8 cellular contexts compared by ENCODE assay signal in the genomic region with DNA sequence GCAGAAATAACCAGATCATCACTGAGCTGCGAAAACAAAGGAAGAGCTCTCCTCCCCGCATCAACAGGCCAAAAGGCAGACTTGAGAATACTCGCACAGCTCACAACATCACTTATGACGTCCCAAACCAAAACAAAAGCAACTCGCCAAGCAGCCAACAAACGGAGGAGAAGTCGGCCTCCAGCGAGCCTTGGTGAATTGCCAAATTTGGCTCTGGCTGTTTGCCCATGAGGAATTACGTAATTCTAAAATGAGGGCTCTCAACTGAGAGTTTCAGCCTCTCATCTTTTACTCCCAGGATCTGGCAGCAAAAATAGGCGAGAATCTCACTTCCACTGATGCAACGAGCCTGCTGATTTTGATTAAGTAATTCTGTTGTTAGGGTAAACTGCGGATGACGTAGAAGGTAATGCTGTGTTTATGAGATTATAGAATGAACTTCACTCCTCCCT. TPM values are rescaled to one million over a fixed set of nuclear protein-coding genes. Genes with fewer than 3 reads are reported as not detected.
DNase-seq lines count a peak whose midpoint lies in the region; ATAC-seq and TF ChIP-seq lines count a peak whose summit lies in the region.

No MANE protein-coding gene starts in this region.

- DNase-seq in NCI-H1694 treated with DMSO at 0.1 percent for 48 hours (lab: John Stamatoyannopoulos, UW) = peak; percentile 32
- DNase-seq in brain microvascular endothelial cell = peak; percentile 88
- DNase-seq in left colon = peak; percentile 32 to 53
- DNase-seq in tibial artery = peak; percentile 83 to 89
- no peak for DNase-seq in immature natural killer cell
- no peak for DNase-seq in iPS-NIHi11 (ENCODE audit: low spot score)
- DNase-seq in activated CD4-positive, CD25-positive, alpha-beta regulatory T cell treated with anti-CD3 and anti-CD28 coated beads, Interleukin-2, amount 50 U/mL, for 72 hours = no peak

- ATAC-seq in left colon = no peak
- no peak for ATAC-seq in GM19023 (IDR thresholded peaks at IDR 0.05; ENCODE audit: unreplicated experiment)

- no peak overlapping the region for H3K27ac Mint-ChIP-seq in immature natural killer cell

- H3K4me3 ChIP-seq in brain microvascular endothelial cell (ENCODE audit: low read depth, low read length) = no peak overlapping the region
- peak overlapping the region; percentile 4 to 17 for H3K4me3 ChIP-seq in tibial artery

- H3K9me3 ChIP-seq in tibial artery = no peaks in the 10 kb centered on the region

- peaks cover 0 to 2% (median 0%) of the 10 kb centered on the region in 6 donors for H3K9me3 Mint-ChIP-seq in immature natural killer cell

- peaks cover 0 to 17% (median 2%) of the 10 kb centered on the region in 4 donors for H3K4me1 ChIP-seq in tibial artery

- no peaks in the 10 kb centered on the region for H3K27me3 Mint-ChIP-seq in immature natural killer cell (ENCODE audit: low read depth in 3 of 3)

- in situ Hi-C loops in brain microvascular endothelial cell (cut with HindIII; ENCODE audit: low pct_ligation_motif_present, low sequenced_read_pairs) = no loop called here

- H3K36me3 ChIP-seq in brain microvascular endothelial cell (replicated peaks) = no peaks in the 10 kb centered on the region
- H3K36me3 ChIP-seq in tibial artery = no peaks in the 10 kb centered on the region

- TF ChIP-seq CTCF in brain microvascular endothelial cell (IDR thresholded peaks at IDR 0.05; ENCODE audit: low read depth, low read length, missing control alignments) (no peak), tibial artery (IDR thresholded peaks at IDR 0.05) (no peak)

- H3K27ac ChIP-seq in brain microvascular endothelial cell (no peak overlapping the region), tibial artery (peak overlapping the region; percentile 17 to 52)

- H3K4me3 Mint-ChIP-seq in immature natural killer cell = no peak overlapping the region

- intact Hi-C loops in left colon (cut with DNase I, micrococcal nuclease) (no loop called here), tibial artery (cut with DNase I; ENCODE audit: low total_unique reads) (no loop called here)

- H3K27me3 ChIP-seq in brain microvascular endothelial cell (replicated peaks) (no peaks in the 10 kb centered on the region), tibial artery (no peaks in the 10 kb centered on the region)

- H3K4me1 Mint-ChIP-seq in immature natural killer cell = no peaks in the 10 kb centered on the region

- H3K36me3 Mint-ChIP-seq in immature natural killer cell = no peaks in the 10 kb centered on the region

RNA-seq across cellular contexts. Expression of a gene that starts 51.7 kb away (rescaled TPM):
- 100 to 1,000 TPM; 100 to 103 TPM for total RNA-seq in left colon
- polyA plus RNA-seq in immature natural killer cell = under 1 TPM in 2 of 3 donors, not detected in 1; 0.19 to 0.80 TPM

Comparison
In these comparisons a context has a peak if more than half of its experiments do, and no peak if none do; other contexts are left out.
1. DNase-seq: peak in NCI-H1694 treated with DMSO at 0.1 percent for 48 hours (single experiment), brain microvascular endothelial cell (single experiment), left colon (2 of 2) and tibial artery (2 of 2); none in immature natural killer cell (0 of 3), iPS-NIHi11 (single experiment) and activated CD4-positive, CD25-positive, alpha-beta regulatory T cell treated with anti-CD3 and anti-CD28 coated beads, Interleukin-2, amount 50 U/mL, for 72 hours (single experiment).